Comparison of ENCODE assay signal across 28 cellular contexts in genomic region chr14:104199266-104199665, GRCh38.
"Had no signal": no experiment of that assay in that cellular context is flagged by ENCODE, and none has a peak within 500 bp of the region (broad histone marks: within the 10 kb centered on the region; RNA-seq: fewer than 3 reads in every experiment).

No MANE protein-coding gene starts in this region.

- H3K9me3 ChIP-seq: left ventricle myocardium inferior, mucosa of descending colon, pancreas, prostate gland, testis, thyroid gland, transverse colon, upper lobe of left lung, vagina had no signal

- H2AFZ ChIP-seq: hepatocyte had no signal

- H3K9me3 Mint-ChIP-seq: natural killer cell treated with Interleukin-12 subunit alpha and Interleukin-12 subunit beta and Interleukin-15 and Interleukin-18, amount 100 ng/mL, for 72 hours; stimulated activated memory B cell treated with anti-CD40 and anti-IgM and Interleukin-4, amounts not matched to agents 10 μg/mL and 1 μg/mL and 100 μg/mL, for 72 hours; stimulated activated naive CD8-positive, alpha-beta T cell treated with anti-CD3 and anti-CD28 coated beads, Interleukin-15, amount 100 ng/mL, for 72 hours had no signal

- ATAC-seq: mucosa of descending colon; naive thymus-derived CD4-positive, alpha-beta T cell; natural killer cell treated with Interleukin-12 subunit alpha and Interleukin-12 subunit beta and Interleukin-15 and Interleukin-18, amount 100 ng/mL, for 72 hours; right cardiac atrium; sciatic nerve; stimulated activated memory B cell treated with anti-CD40 and anti-IgM and Interleukin-4, amounts not matched to agents 10 μg/mL and 1 μg/mL and 100 μg/mL, for 72 hours; stimulated activated naive CD8-positive, alpha-beta T cell treated with anti-CD3 and anti-CD28 coated beads, Interleukin-15, amount 100 ng/mL, for 72 hours had no signal

- H3K36me3 ChIP-seq: left ventricle myocardium inferior, pancreas, prostate gland, thyroid gland, transverse colon, upper lobe of left lung, vagina had no signal

- H3K27me3 Mint-ChIP-seq: natural killer cell treated with Interleukin-12 subunit alpha and Interleukin-12 subunit beta and Interleukin-15 and Interleukin-18, amount 100 ng/mL, for 72 hours; stimulated activated naive CD8-positive, alpha-beta T cell treated with anti-CD3 and anti-CD28 coated beads, Interleukin-15, amount 100 ng/mL, for 72 hours had no signal

- H3K27ac ChIP-seq: hepatocyte, left ventricle myocardium inferior, pancreas, prostate gland, skin epidermis, testis, thyroid gland, transverse colon, upper lobe of left lung, vagina had no signal

- H3K36me3 Mint-ChIP-seq: naive thymus-derived CD4-positive, alpha-beta T cell; natural killer cell treated with Interleukin-12 subunit alpha and Interleukin-12 subunit beta and Interleukin-15 and Interleukin-18, amount 100 ng/mL, for 72 hours; stimulated activated memory B cell treated with anti-CD40 and anti-IgM and Interleukin-4, amounts not matched to agents 10 μg/mL and 1 μg/mL and 100 μg/mL, for 72 hours had no signal

- H3K27ac Mint-ChIP-seq: naive thymus-derived CD4-positive, alpha-beta T cell; natural killer cell treated with Interleukin-12 subunit alpha and Interleukin-12 subunit beta and Interleukin-15 and Interleukin-18, amount 100 ng/mL, for 72 hours; stimulated activated memory B cell treated with anti-CD40 and anti-IgM and Interleukin-4, amounts not matched to agents 10 μg/mL and 1 μg/mL and 100 μg/mL, for 72 hours; stimulated activated naive CD8-positive, alpha-beta T cell treated with anti-CD3 and anti-CD28 coated beads, Interleukin-15, amount 100 ng/mL, for 72 hours had no signal

- DNase-seq: islet precursor cell; left ventricle myocardium inferior; midbrain; mucosa of descending colon; naive thymus-derived CD4-positive, alpha-beta T cell; nucleus accumbens; posterior cingulate gyrus; retina; stimulated activated CD4-positive, alpha-beta T cell treated with anti-CD3 and anti-CD28 coated beads, Interleukin-12 subunit alpha, Interleukin-12 subunit beta, amount 100 ng/mL, for 4 hours; stimulated activated CD4-positive, alpha-beta T cell treated with anti-CD3 and anti-CD28 coated beads, Interleukin-15, amount 100 ng/mL, for 24 hours; stimulated activated CD4-positive, alpha-beta T cell treated with anti-CD3 and anti-CD28 coated beads, Interleukin-2, amount 100 ng/mL, for 24 hours; stimulated activated CD4-positive, alpha-beta T cell treated with anti-CD3 and anti-CD28 coated beads, Interleukin-4, amount 100 ng/mL, for 1 hour; stimulated activated naive CD4-positive, alpha-beta T cell treated with Interleukin-2 at 50 U/mL for 16 hours; stimulated activated naive CD8-positive, alpha-beta T cell treated with anti-CD3 and anti-CD28 coated beads, Interleukin-15, amount 100 ng/mL, for 72 hours; testis; thyroid gland; transverse colon had no signal

- H3K4me3 Mint-ChIP-seq: naive thymus-derived CD4-positive, alpha-beta T cell; natural killer cell treated with Interleukin-12 subunit alpha and Interleukin-12 subunit beta and Interleukin-15 and Interleukin-18, amount 100 ng/mL, for 72 hours; stimulated activated memory B cell treated with anti-CD40 and anti-IgM and Interleukin-4, amounts not matched to agents 10 μg/mL and 1 μg/mL and 100 μg/mL, for 72 hours; stimulated activated naive CD8-positive, alpha-beta T cell treated with anti-CD3 and anti-CD28 coated beads, Interleukin-15, amount 100 ng/mL, for 72 hours had no signal

- H3K4me1 ChIP-seq: left ventricle myocardium inferior, pancreas, prostate gland, vagina had no signal

- H3K4me1 Mint-ChIP-seq: stimulated activated naive CD8-positive, alpha-beta T cell treated with anti-CD3 and anti-CD28 coated beads, Interleukin-15, amount 100 ng/mL, for 72 hours had no signal

- H3K27me3 ChIP-seq: hepatocyte, pancreas, testis, thyroid gland, transverse colon, upper lobe of left lung, vagina had no signal

- H3K4me2 ChIP-seq: hepatocyte had no signal

- H3K4me3 ChIP-seq: hepatocyte, left ventricle myocardium inferior, lung, mucosa of descending colon, pancreas, prostate gland, skin epidermis, testis, thyroid gland, transverse colon, upper lobe of left lung, vagina had no signal
